Comparison of ENCODE assay signal across 19 cellular contexts in genomic region chr1:165895451-165895871, GRCh38.
DNase-seq lines count a peak whose midpoint lies in the region; ATAC-seq, FAIRE-seq and TF ChIP-seq lines count a peak whose summit lies in the region.
"Had no signal": no experiment of that assay in that cellular context is flagged by ENCODE, and none has a peak within 500 bp of the region (broad histone marks: within the 10 kb centered on the region; RNA-seq: fewer than 3 reads in every experiment).

No MANE protein-coding gene starts in this region.

- H3K4me3 Mint-ChIP-seq in astrocyte (ENCODE audit: unreplicated experiment) = no peak overlapping the region
- H3K4me3 Mint-ChIP-seq: CD8-positive, alpha-beta T cell; naive B cell; stimulated activated memory B cell treated with anti-CD40 and anti-IgM and Interleukin-4, amounts not matched to agents 10 μg/mL and 1 μg/mL and 100 μg/mL, for 72 hours; WTC11 had no signal

- H3K27me3 Mint-ChIP-seq in astrocyte (ENCODE audit: low read depth, unreplicated experiment) = no peaks in the 10 kb centered on the region
- H3K27me3 Mint-ChIP-seq: naive B cell; stimulated activated memory B cell treated with anti-CD40 and anti-IgM and Interleukin-4, amounts not matched to agents 10 μg/mL and 1 μg/mL and 100 μg/mL, for 72 hours had no signal

- POLR2A ChIA-PET in HEK293 (lab: Yijun Ruan, JAX) = interaction anchor here (1.3 kb wide), 1 partner anchor 12 kb away, joined by 6 read pairs; no protein-coding TSS in a partner anchor
- POLR2A ChIA-PET in PC-3 (lab: Charles Lee; ENCODE audit: unreplicated experiment) = no interaction called here

- CTCF ChIA-PET in HEK293 (lab: Yijun Ruan, JAX) = no interaction called here
- CTCF ChIA-PET in PC-3 (lab: Charles Lee) = no interaction called here

- no peaks in the 10 kb centered on the region for H3F3A ChIP-seq in PC-3 (ENCODE audit: low read length, unreplicated experiment)

- H3K27me3 ChIP-seq in astrocyte (ENCODE audit: insufficient read depth, low read length) (no peaks in the 10 kb centered on the region), PC-3 (ENCODE audit: low read length) (no peaks in the 10 kb centered on the region)

- DNase-seq in astrocyte (ENCODE audit: low read depth) (peak; percentile 75), fibroblast of villous mesenchyme (ENCODE audit: low read depth) (peak; percentile 88), cerebellar nuclear complex (lab: John Stamatoyannopoulos, UW) (no peak), amygdala (lab: John Stamatoyannopoulos, UW) (no peak), PC-3 (no peak)
- DNase-seq: activated CD8-positive, alpha-beta memory T cell treated with anti-CD3 and anti-CD28 coated beads, Interleukin-2, amount 50 U/mL, for 4 hours; CD8-positive, alpha-beta T cell; GF-D8; GOT3; naive B cell; NCI-H1105; NCI-H2227 treated with DMSO at 0.1 percent for 48 hours; stimulated activated CD4-positive, alpha-beta T cell treated with anti-CD3 and anti-CD28 coated beads, Interleukin-4, amount 100 ng/mL, for 24 hours had no signal

- H2AFZ ChIP-seq in astrocyte (ENCODE audit: low read depth, low read length) = no peak overlapping the region
- no peak overlapping the region for H2AFZ ChIP-seq in PC-3 (ENCODE audit: low read length)

- H4K20me1 ChIP-seq in astrocyte (ENCODE audit: insufficient read depth, low read length) (no peaks in the 10 kb centered on the region), PC-3 (ENCODE audit: low read length) (no peaks in the 10 kb centered on the region)

- ATAC-seq in HG02571 (IDR thresholded peaks at IDR 0.05; ENCODE audit: unreplicated experiment) (no peak), PC-3 (no peak)
- ATAC-seq: CD8-positive, alpha-beta T cell; stimulated activated memory B cell treated with anti-CD40 and anti-IgM and Interleukin-4, amounts not matched to agents 10 μg/mL and 1 μg/mL and 100 μg/mL, for 72 hours; WTC11 had no signal

- intact Hi-C loops in PC-3 (cut with micrococcal nuclease) = no loop called here

- H3K36me3 ChIP-seq in HEK293 (ENCODE audit: control insufficient read depth in 2 of 2, insufficient read depth in 1 of 2, low read length in 2 of 2) = peaks cover 7 to 92% of the 10 kb centered on the region in 2 experiments; a peak in 2 of 3 replicates
- peaks cover 7% of the 10 kb centered on the region for H3K36me3 ChIP-seq in astrocyte (ENCODE audit: insufficient read depth, low read length)
- peaks cover 63% of the 10 kb centered on the region for H3K36me3 ChIP-seq in PC-3 (ENCODE audit: low read depth, low read length)

- H3K27ac ChIP-seq in HEK293 (ENCODE audit: extremely low read depth, low read depth, low read length) (no peak overlapping the region), astrocyte (ENCODE audit: low read depth, low read length) (peak overlapping the region; percentile 98), skin epidermis (peak overlapping the region in 18 of 21 experiments; percentile 50 to 92 (median 80)), PC-3 (ENCODE audit: low read length) (no peak overlapping the region)

- H3K4me3 ChIP-seq in HEK293 (ENCODE audit: low read depth, low read length) (no peak overlapping the region), astrocyte (ENCODE audit: insufficient read depth, low read depth, low read length) (no peak overlapping the region), fibroblast of villous mesenchyme (ENCODE audit: low read depth, low read length) (no peak overlapping the region), skin epidermis (no peak overlapping the region), PC-3 (ENCODE audit: low read length) (no peak overlapping the region)

- H3K79me2 ChIP-seq in astrocyte (ENCODE audit: insufficient read depth, low read length) (peaks cover 31% of the 10 kb centered on the region), PC-3 (ENCODE audit: low read length) (peaks cover 45% of the 10 kb centered on the region)

- H3K27ac Mint-ChIP-seq in astrocyte (ENCODE audit: unreplicated experiment) = peak overlapping the region; percentile 98
- H3K27ac Mint-ChIP-seq: CD8-positive, alpha-beta T cell; stimulated activated memory B cell treated with anti-CD40 and anti-IgM and Interleukin-4, amounts not matched to agents 10 μg/mL and 1 μg/mL and 100 μg/mL, for 72 hours; WTC11 had no signal

- no TSS peak for BruUV-seq in PC-3 (replicated peaks; lab: Mats Ljungman, UMichigan)

- H3K4me1 ChIP-seq in HEK293 (ENCODE audit: control insufficient read depth, insufficient read depth, low read length) = no peaks in the 10 kb centered on the region
- H3K4me1 ChIP-seq in astrocyte (ENCODE audit: insufficient read depth, low read length) = peaks cover 75% of the 10 kb centered on the region
- H3K4me1 ChIP-seq in PC-3 (ENCODE audit: insufficient read depth, low read length) = peaks cover 16% of the 10 kb centered on the region

- H3K9ac ChIP-seq in astrocyte (ENCODE audit: low read length) (peak overlapping the region; percentile 86), PC-3 (ENCODE audit: low read length) (no peak overlapping the region)

- no peaks in the 10 kb centered on the region for H3K9me3 Mint-ChIP-seq in astrocyte (ENCODE audit: unreplicated experiment)
- H3K9me3 Mint-ChIP-seq: CD8-positive, alpha-beta T cell; naive B cell; stimulated activated memory B cell treated with anti-CD40 and anti-IgM and Interleukin-4, amounts not matched to agents 10 μg/mL and 1 μg/mL and 100 μg/mL, for 72 hours had no signal

- peaks cover 93% of the 10 kb centered on the region for H3K4me1 Mint-ChIP-seq in astrocyte (ENCODE audit: low read depth, unreplicated experiment)
- H3K4me1 Mint-ChIP-seq: stimulated activated memory B cell treated with anti-CD40 and anti-IgM and Interleukin-4, amounts not matched to agents 10 μg/mL and 1 μg/mL and 100 μg/mL, for 72 hours had no signal

- no peak for FAIRE-seq in astrocyte (lab: Jason Lieb, UNC)
- FAIRE-seq: GM18507 had no signal

- no peaks in the 10 kb centered on the region for H3K9me2 ChIP-seq in PC-3 (replicated peaks; ENCODE audit: low read length)

- no peaks in the 10 kb centered on the region for H3K9me3 ChIP-seq in HEK293 (ENCODE audit: control insufficient read depth, insufficient read depth, low read depth, low read length)
- H3K9me3 ChIP-seq in astrocyte (ENCODE audit: insufficient read depth, low read depth, low read length) = no peaks in the 10 kb centered on the region
- H3K9me3 ChIP-seq in PC-3 (ENCODE audit: low read length) = no peaks in the 10 kb centered on the region

- TF ChIP-seq CTCF in HEK293 (tag by site-specific recombination; IDR thresholded peaks at IDR 0.05) = no peak
- TF ChIP-seq CTCF in astrocyte (IDR thresholded peaks at IDR 0.05; ENCODE audit: insufficient read depth, low read depth, low read length) = no peak
- TF ChIP-seq CTCF in fibroblast of villous mesenchyme (IDR thresholded peaks at IDR 0.05; ENCODE audit: insufficient read depth, low read depth, low read length) = no peak
- no peak for TF ChIP-seq CTCF in PC-3 (conservative IDR thresholded peaks at IDR 0.05; ENCODE audit: low read depth, low read length)

- H3K4me2 ChIP-seq in astrocyte (ENCODE audit: low read length) (peak overlapping the region; percentile 61), PC-3 (ENCODE audit: low read length) (no peak overlapping the region)

- H3K36me3 Mint-ChIP-seq in astrocyte (ENCODE audit: low read depth, unreplicated experiment) = peaks cover 35% of the 10 kb centered on the region

TF ChIP-seq in HEK293, 187 proteins besides CTCF, POLR2A, EP300 and RAD21:
- TF ChIP-seq PRDM1 (tag by site-specific recombination; IDR thresholded peaks at IDR 0.05) (peak; percentile 19; the same call in 1 of the 2 replicates), PRDM10 (tag by site-specific recombination; IDR thresholded peaks at IDR 0.05) (no peak)

Comparison
In these comparisons a context has a peak if more than half of its experiments do, and no peak if none do; other contexts are left out.
1. H3K27ac ChIP-seq: peak in astrocyte (single experiment) and skin epidermis (18 of 21); none in HEK293 (single experiment) and PC-3 (single experiment).
2. DNase-seq: peak in astrocyte (single experiment) and fibroblast of villous mesenchyme (single experiment); none in cerebellar nuclear complex (0 of 2), amygdala (0 of 56) and PC-3 (single experiment).